27 cellular contexts compared by ENCODE assay signal in the genomic region with DNA sequence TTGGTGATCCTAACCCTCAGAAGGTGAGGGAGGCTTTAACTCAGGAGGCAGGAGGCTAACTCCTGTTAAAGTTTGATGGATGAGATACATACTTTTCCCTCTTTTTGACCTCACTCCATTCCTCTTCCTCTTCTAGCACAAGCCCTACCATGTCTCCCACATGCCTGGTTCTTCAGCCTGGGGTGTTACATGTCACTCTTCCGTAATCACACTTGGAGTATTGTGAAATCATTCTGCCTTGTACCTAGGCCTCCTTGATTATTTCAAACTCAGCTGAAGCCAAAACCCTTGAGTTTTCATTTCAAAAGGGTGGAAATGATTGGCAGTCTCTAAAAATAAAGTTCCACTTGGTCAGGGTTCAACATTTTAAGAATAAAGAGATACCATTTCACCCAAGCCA. TPM values are rescaled to one million over a fixed set of nuclear protein-coding genes. Genes with fewer than 3 reads are reported as not detected.
DNase-seq lines count a peak whose midpoint lies in the region; ATAC-seq and TF ChIP-seq lines count a peak whose summit lies in the region.
"Had no signal": no experiment of that assay in that cellular context is flagged by ENCODE, and none has a peak within 500 bp of the region (broad histone marks: within the 10 kb centered on the region; RNA-seq: fewer than 3 reads in every experiment).

No MANE protein-coding gene starts in this region.

- no peak overlapping the region for H3K4me3 Mint-ChIP-seq in mesothelial cell of epicardium
- H3K4me3 Mint-ChIP-seq: activated naive CD8-positive, alpha-beta T cell treated with anti-CD3 and anti-CD28 coated beads, Interleukin-2, amount 50 U/mL, for 24 hours; HFFc6; natural killer cell had no signal

- TF ChIP-seq CTCF in heart left ventricle (IDR thresholded peaks at IDR 0.05): no peak
- no peak for TF ChIP-seq CTCF in gastrocnemius medialis (IDR thresholded peaks at IDR 0.05 in 4 of 5, conservative IDR thresholded peaks at IDR 0.05 in 1 of 5)
- no peak for TF ChIP-seq CTCF in mesothelial cell of epicardium (IDR thresholded peaks at IDR 0.05; ENCODE audit: unreplicated experiment)

- 35 to 72% (median 54%) methylated on average over 1 of the region's 1 CpG for WGBS in heart left ventricle, 4 donors

- H3K9me3 ChIP-seq in heart left ventricle: no peaks in the 10 kb centered on the region
- no peaks in the 10 kb centered on the region for H3K9me3 ChIP-seq in gastrocnemius medialis
- H3K9me3 ChIP-seq: BE2C, Caco-2, esophagus squamous epithelium, spleen had no signal

- no peaks in the 10 kb centered on the region for H3K36me3 ChIP-seq in heart left ventricle
- H3K36me3 ChIP-seq in gastrocnemius medialis: no peaks in the 10 kb centered on the region
- H3K36me3 ChIP-seq: esophagus squamous epithelium had no signal

- H3K4me1 ChIP-seq in heart left ventricle (peaks cover 0 to 14% (median 0%) of the 10 kb centered on the region in 12 donors), gastrocnemius medialis (no peaks in the 10 kb centered on the region)
- H3K4me1 ChIP-seq: BE2C, Caco-2, spleen had no signal

- intact Hi-C loops in heart left ventricle (cut with DNase I): loop anchor here in 3 of 10 donors (2.0 to 5.0 kb wide), 3 partner anchors 31 to 45 kb away; no protein-coding TSS in a partner anchor
- intact Hi-C loops in gastrocnemius medialis (cut with DNase I; ENCODE audit: low total_unique reads): no loop called here

- no peaks in the 10 kb centered on the region for H3K9me3 Mint-ChIP-seq in mesothelial cell of epicardium
- H3K9me3 Mint-ChIP-seq: activated naive CD8-positive, alpha-beta T cell treated with anti-CD3 and anti-CD28 coated beads, Interleukin-2, amount 50 U/mL, for 24 hours; HFFc6; natural killer cell had no signal

- TF ChIP-seq POLR2A in heart left ventricle (IDR thresholded peaks at IDR 0.05) (no peak), gastrocnemius medialis (IDR thresholded peaks at IDR 0.05) (no peak), GM18505 (IDR thresholded peaks at IDR 0.05; ENCODE audit: borderline replicate concordance, extremely low read depth, insufficient read depth, insufficient read length) (no peak)

- DNase-seq in SIG-M5 treated with dmso at 0.1 percent for 504 hours (lab: John Stamatoyannopoulos, UW; ENCODE audit: unreplicated experiment) (peak; percentile 48), SIG-M5 (lab: John Stamatoyannopoulos, UW) (no peak), amniotic epithelial cell (ENCODE audit: low read depth) (peak; percentile 80), heart left ventricle (peak in 1 of 5 donors; percentile 40), gastrocnemius medialis (no peak), GM03348 (ENCODE audit: low spot score) (no peak), mesothelial cell of epicardium (ENCODE audit: low spot score in 2 of 2, unreplicated experiment in 2 of 2) (no peak)
- DNase-seq: 8988T; activated CD4-positive, CD25-positive, alpha-beta regulatory T cell treated with anti-CD3 and anti-CD28 coated beads, Interleukin-2, amount 50 U/mL, for 72 hours; activated naive CD8-positive, alpha-beta T cell treated with anti-CD3 and anti-CD28 coated beads, Interleukin-2, amount 50 U/mL, for 24 hours; BE2C; Caco-2; central memory CD4-positive, alpha-beta T cell; esophagus squamous epithelium; HFFc6; islet precursor cell; mesenchymal stem cell; natural killer cell; NCI-H146; NCI-H2171; NCI-H69; spleen; stimulated activated CD4-positive, alpha-beta T cell treated with anti-CD3 and anti-CD28 coated beads, Interleukin-4, amount 100 ng/mL, for 4 hours; T1000 had no signal

- H3K27ac Mint-ChIP-seq in mesothelial cell of epicardium: no peak overlapping the region
- H3K27ac Mint-ChIP-seq: activated naive CD8-positive, alpha-beta T cell treated with anti-CD3 and anti-CD28 coated beads, Interleukin-2, amount 50 U/mL, for 24 hours; HFFc6; natural killer cell had no signal

- peaks cover 11% of the 10 kb centered on the region for H3K36me3 Mint-ChIP-seq in mesothelial cell of epicardium
- H3K36me3 Mint-ChIP-seq: natural killer cell had no signal

- H3K4me1 Mint-ChIP-seq in mesothelial cell of epicardium: no peaks in the 10 kb centered on the region
- H3K4me1 Mint-ChIP-seq: activated naive CD8-positive, alpha-beta T cell treated with anti-CD3 and anti-CD28 coated beads, Interleukin-2, amount 50 U/mL, for 24 hours; natural killer cell had no signal

- no peaks in the 10 kb centered on the region for H3K27me3 Mint-ChIP-seq in mesothelial cell of epicardium (ENCODE audit: low read depth)
- H3K27me3 Mint-ChIP-seq: activated naive CD8-positive, alpha-beta T cell treated with anti-CD3 and anti-CD28 coated beads, Interleukin-2, amount 50 U/mL, for 24 hours had no signal

- in situ Hi-C loops in gastrocnemius medialis (cut with MboI; ENCODE audit: low sequenced_read_pairs in 4 of 4): no loop called here

- H3K4me3 ChIP-seq in heart left ventricle (no peak overlapping the region), gastrocnemius medialis (no peak overlapping the region)
- H3K4me3 ChIP-seq: esophagus squamous epithelium, spleen had no signal

- ATAC-seq in heart left ventricle (peak; percentile 82 to 96 (median 90)), gastrocnemius medialis (peak; percentile 67 to 90), GM18505 (IDR thresholded peaks at IDR 0.05; ENCODE audit: unreplicated experiment) (no peak)
- ATAC-seq: activated naive CD8-positive, alpha-beta T cell treated with anti-CD3 and anti-CD28 coated beads, Interleukin-2, amount 50 U/mL, for 24 hours; natural killer cell; SK-N-SH treated with all-trans-retinoic acid at 6 μM for 48 hours had no signal

- H3K27ac ChIP-seq in heart left ventricle (peak overlapping the region in 9 of 12 donors; percentile 20 to 74 (median 58)), gastrocnemius medialis (no peak overlapping the region)
- H3K27ac ChIP-seq: esophagus squamous epithelium, spleen had no signal

- no peaks in the 10 kb centered on the region for H3K27me3 ChIP-seq in heart left ventricle
- no peaks in the 10 kb centered on the region for H3K27me3 ChIP-seq in gastrocnemius medialis
- H3K27me3 ChIP-seq: BE2C, esophagus squamous epithelium, spleen had no signal

RNA-seq across cellular contexts. Expression of a gene that starts 1.8 kb away (rescaled TPM):
- total RNA-seq in heart left ventricle (under 1 TPM in 1 of 9 donors, not detected in 8; 0.59 TPM), gastrocnemius medialis (not detected), mesothelial cell of epicardium (2.3 to 4.2 TPM (median 2.6 TPM) in 3 replicates)
- not detected for polyA plus RNA-seq in heart left ventricle
- total RNA-seq: esophagus squamous epithelium, urinary bladder had no signal

Comparison
In these comparisons a context has a peak if more than half of its experiments do, and no peak if none do; other contexts are left out.
1. DNase-seq: peak in SIG-M5 treated with dmso at 0.1 percent for 504 hours (single experiment) and amniotic epithelial cell (single experiment); none in SIG-M5 (single experiment), gastrocnemius medialis (0 of 2), GM03348 (single experiment) and mesothelial cell of epicardium (0 of 2).
2. H3K27ac ChIP-seq: peak in heart left ventricle (9 of 12); none in gastrocnemius medialis (0 of 4).